Comparison of ENCODE assay signal across 9 cellular contexts in the genomic region with DNA sequence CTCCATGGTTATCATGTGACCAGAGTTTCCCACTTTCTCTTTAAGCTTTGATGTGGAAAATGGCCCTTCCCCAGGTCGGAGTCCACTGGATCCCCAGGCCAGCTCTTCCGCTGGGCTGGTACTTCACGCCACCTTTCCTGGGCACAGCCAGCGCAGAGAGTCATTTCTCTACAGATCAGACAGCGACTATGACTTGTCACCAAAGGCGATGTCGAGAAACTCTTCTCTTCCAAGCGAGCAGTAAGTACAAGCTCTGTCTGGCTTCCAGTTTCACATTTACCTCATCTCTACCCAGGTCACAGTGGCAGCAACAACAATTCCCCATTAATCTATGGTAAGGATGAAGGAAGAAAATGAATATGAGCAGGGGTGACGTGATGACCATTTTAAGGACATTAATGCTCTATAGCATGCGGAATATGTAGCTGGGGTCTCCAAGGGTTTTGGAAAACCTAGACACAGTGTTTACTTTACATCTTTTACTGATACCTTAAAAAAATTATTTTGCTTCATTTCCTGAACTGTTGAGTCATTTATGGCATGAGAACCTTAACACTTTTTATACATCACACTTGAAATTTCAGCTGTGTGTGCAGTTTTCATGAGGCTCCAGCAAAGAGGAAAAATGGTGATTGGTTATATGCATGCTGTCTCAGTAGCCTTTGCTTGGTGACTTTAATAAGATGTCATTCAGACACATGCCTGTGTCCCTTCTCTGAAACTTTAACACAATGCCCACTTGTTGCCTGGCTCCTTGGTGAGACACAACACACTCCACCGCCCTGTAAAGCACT.
DNase-seq lines count a peak whose midpoint lies in the region; ATAC-seq and TF ChIP-seq lines count a peak whose summit lies in the region.
"Had no signal": no experiment of that assay in that cellular context is flagged by ENCODE, and none has a peak within 500 bp of the region (broad histone marks: within the 10 kb centered on the region; RNA-seq: fewer than 3 reads in every experiment).

No MANE protein-coding gene starts in this region.

- H3K36me3 ChIP-seq in SK-N-MC (ENCODE audit: insufficient read depth, low read length) (no peaks in the 10 kb centered on the region), mesendoderm (ENCODE audit: control insufficient read depth, insufficient read depth, low read length) (no peaks in the 10 kb centered on the region), gastrocnemius medialis (no peaks in the 10 kb centered on the region)

- H3K79me1 ChIP-seq in mesendoderm (ENCODE audit: low read length), result no peaks in the 10 kb centered on the region

- no peaks in the 10 kb centered on the region for H3K27me3 ChIP-seq in mesendoderm (ENCODE audit: insufficient read depth, low read length, poor library complexity)
- H3K27me3 ChIP-seq in gastrocnemius medialis, result no peaks in the 10 kb centered on the region

- no peak overlapping the region for H2BK120ac ChIP-seq in mesendoderm (ENCODE audit: low read depth, low read length)

- no peak overlapping the region for H2BK5ac ChIP-seq in mesendoderm (ENCODE audit: low read length)

- H4K8ac ChIP-seq in mesendoderm (ENCODE audit: low read depth, low read length), result no peak overlapping the region

- no CpG with 5 or more reads among the region's 11 CpGs for WGBS in mesendoderm (ENCODE audit: extremely low coverage, insufficient coverage, low lambda C conversion rate)

- peak; percentile 49 for ATAC-seq in GM18505 (IDR thresholded peaks at IDR 0.05; ENCODE audit: unreplicated experiment)
- ATAC-seq in GM21723 (IDR thresholded peaks at IDR 0.05; ENCODE audit: unreplicated experiment), result peak; percentile 72
- ATAC-seq in gastrocnemius medialis, result no peak

- H3K9ac ChIP-seq in SK-N-MC (ENCODE audit: insufficient read length) (no peak overlapping the region), mesendoderm (ENCODE audit: low read length) (no peak overlapping the region)

- H3K9me3 ChIP-seq in SK-N-MC (ENCODE audit: low read depth, low read length) (no peaks in the 10 kb centered on the region), gastrocnemius medialis (no peaks in the 10 kb centered on the region)

- H2AK5ac ChIP-seq in mesendoderm (ENCODE audit: low read length), result no peak overlapping the region

- intact Hi-C loops in gastrocnemius medialis (cut with DNase I; ENCODE audit: low total_unique reads), result no loop called here

- in situ Hi-C loops in gastrocnemius medialis (cut with MboI; ENCODE audit: low sequenced_read_pairs in 4 of 4), result loop anchor here in 1 of 4 donors (25.0 kb wide), 1 partner anchor 490 kb away; no protein-coding TSS in a partner anchor

- TF ChIP-seq POLR2A in GM18505 (IDR thresholded peaks at IDR 0.05; ENCODE audit: borderline replicate concordance, extremely low read depth, insufficient read depth, insufficient read length), result peak; percentile 16
- no peak for TF ChIP-seq POLR2A in gastrocnemius medialis (IDR thresholded peaks at IDR 0.05)

- no peak overlapping the region for H3K56ac ChIP-seq in mesendoderm (ENCODE audit: low read length)

- no peak for DNase-seq in SK-N-MC (ENCODE audit: low read depth, low spot score)
- no peak for DNase-seq in mesendoderm
- no peak for DNase-seq in gastrocnemius medialis
- no peak for DNase-seq in NCI-H345 treated with DMSO at 0.1 percent for 48 hours (lab: John Stamatoyannopoulos, UW; ENCODE audit: unreplicated experiment)
- DNase-seq in COLO829 (ENCODE audit: low spot score), result no peak
- DNase-seq in A172 (ENCODE audit: low spot score), result no peak

- H2BK15ac ChIP-seq in mesendoderm (replicated peaks; ENCODE audit: low read depth), result no peak overlapping the region

- H3K4me1 ChIP-seq in mesendoderm (ENCODE audit: control insufficient read depth, low read depth, low read length) (peaks cover 4% of the 10 kb centered on the region), gastrocnemius medialis (no peaks in the 10 kb centered on the region)

- no peak overlapping the region for H3K4me2 ChIP-seq in mesendoderm (ENCODE audit: low read length)

- H3K18ac ChIP-seq in mesendoderm (ENCODE audit: low read length), result peak overlapping the region; percentile 25

- H3K4me3 ChIP-seq in SK-N-MC (no peak overlapping the region), mesendoderm (ENCODE audit: low read length) (no peak overlapping the region), gastrocnemius medialis (no peak overlapping the region)

- H3K4ac ChIP-seq in mesendoderm (ENCODE audit: low read depth, low read length), result no peak overlapping the region

- TF ChIP-seq CTCF in gastrocnemius medialis (IDR thresholded peaks at IDR 0.05 in 4 of 5, conservative IDR thresholded peaks at IDR 0.05 in 1 of 5), result no peak

- peak overlapping the region; percentile 91 for H3K27ac ChIP-seq in SK-N-MC
- no peak overlapping the region for H3K27ac ChIP-seq in mesendoderm (ENCODE audit: low read depth, low read length)
- no peak overlapping the region for H3K27ac ChIP-seq in gastrocnemius medialis
- H3K27ac ChIP-seq: RWPE1 had no signal

- H3K79me2 ChIP-seq in mesendoderm (ENCODE audit: control insufficient read depth, insufficient read depth, low read length), result no peaks in the 10 kb centered on the region

- H3K23ac ChIP-seq in mesendoderm (ENCODE audit: low read length), result no peak overlapping the region

- no peak overlapping the region for H4K5ac ChIP-seq in mesendoderm (ENCODE audit: low read length)

Comparison
In these comparisons a context has a peak if more than half of its experiments do, and no peak if none do; other contexts are left out.
1. ATAC-seq: peak in GM18505 (single experiment) and GM21723 (single experiment); none in gastrocnemius medialis (0 of 2).